ENCODE assay signal across 13 cellular contexts in the genomic region with DNA sequence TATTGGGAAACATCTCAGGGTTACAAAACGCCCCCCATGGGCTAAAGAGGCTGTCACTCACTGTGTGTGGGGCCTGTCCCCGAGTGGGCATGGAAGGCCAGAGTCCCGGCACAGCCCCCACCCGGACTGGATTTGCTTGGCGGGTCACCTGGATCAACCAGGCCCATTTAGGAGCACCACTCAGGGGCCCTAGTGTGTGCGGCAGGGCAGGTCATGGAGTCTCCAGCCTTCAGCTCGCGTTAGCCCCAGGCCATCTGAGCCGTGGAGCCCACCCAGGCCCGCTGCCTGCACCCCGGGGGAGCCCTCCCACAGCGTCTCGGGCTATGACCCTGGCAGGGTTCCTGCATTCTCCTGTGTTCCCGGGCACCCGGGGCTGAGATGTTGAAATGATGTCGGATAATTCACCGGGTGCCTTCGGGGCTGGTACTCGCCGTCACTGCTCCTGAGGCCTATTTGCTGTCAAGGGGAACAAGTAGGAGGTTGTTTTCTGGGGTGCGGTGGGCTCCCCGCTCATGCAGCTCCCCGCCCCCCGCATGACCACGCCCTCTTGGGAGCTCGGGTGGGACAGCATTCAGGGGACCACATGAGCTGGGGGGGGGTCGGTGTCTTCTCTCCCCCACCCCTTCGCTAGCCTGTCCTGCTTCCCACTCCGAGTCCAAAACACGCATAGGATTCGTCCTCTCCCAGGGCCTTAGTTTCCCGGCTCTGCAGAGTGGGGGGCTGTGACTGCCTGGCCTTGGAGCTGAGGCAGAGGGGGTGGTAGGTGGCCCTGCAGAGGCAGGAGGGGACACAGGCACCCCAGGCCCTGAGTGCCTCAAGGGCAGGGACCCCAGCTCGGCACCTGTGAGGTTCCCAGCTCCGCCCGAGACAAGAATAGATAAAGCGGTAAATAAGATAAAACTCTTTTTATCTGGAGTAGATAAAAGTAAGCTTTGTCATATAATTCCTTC.
DNase-seq lines count a peak whose midpoint lies in the region; ATAC-seq and TF ChIP-seq lines count a peak whose summit lies in the region.
"Had no signal": no experiment of that assay in that cellular context is flagged by ENCODE, and none has a peak within 500 bp of the region (broad histone marks: within the 10 kb centered on the region; RNA-seq: fewer than 3 reads in every experiment).

No MANE protein-coding gene starts in this region.

- H3K27me3 Mint-ChIP-seq in activated T-cell treated with anti-CD3 and anti-CD28 coated beads, Interleukin-2, amount 50 U/mL, for 24 hours = no peaks in the 10 kb centered on the region
- peaks cover 36% of the 10 kb centered on the region for H3K27me3 Mint-ChIP-seq in mesothelial cell of epicardium (ENCODE audit: low read depth)

- H3K4me1 ChIP-seq in ascending aorta (no peaks in the 10 kb centered on the region), upper lobe of left lung (peaks cover 0 to 10% (median 6%) of the 10 kb centered on the region in 4 donors)

- no peak overlapping the region for H3K4me3 ChIP-seq in ascending aorta
- H3K4me3 ChIP-seq in upper lobe of left lung = no peak overlapping the region
- H3K4me3 ChIP-seq: cardiac muscle cell, esophagus squamous epithelium, thoracic aorta had no signal

- H3K9me3 Mint-ChIP-seq in activated T-cell treated with anti-CD3 and anti-CD28 coated beads, Interleukin-2, amount 50 U/mL, for 24 hours = no peaks in the 10 kb centered on the region
- no peaks in the 10 kb centered on the region for H3K9me3 Mint-ChIP-seq in mesothelial cell of epicardium

- H3K4me3 Mint-ChIP-seq in activated T-cell treated with anti-CD3 and anti-CD28 coated beads, Interleukin-2, amount 50 U/mL, for 24 hours = no peak overlapping the region
- H3K4me3 Mint-ChIP-seq in mesothelial cell of epicardium = no peak overlapping the region

- H3K36me3 Mint-ChIP-seq in activated T-cell treated with anti-CD3 and anti-CD28 coated beads, Interleukin-2, amount 50 U/mL, for 24 hours (ENCODE audit: low read depth) = no peaks in the 10 kb centered on the region
- H3K36me3 Mint-ChIP-seq in mesothelial cell of epicardium = no peaks in the 10 kb centered on the region

- DNase-seq in activated T-cell treated with anti-CD3 and anti-CD28 coated beads, Interleukin-2, amount 50 U/mL, for 24 hours = peak; percentile 12
- DNase-seq in activated T-cell treated with anti-CD3 and anti-CD28 coated beads for 4 hours = no peak
- DNase-seq in ascending aorta (ENCODE audit: low spot score in 2 of 2) = peak; percentile 3 to 58
- peak; percentile 10 to 28 for DNase-seq in mesothelial cell of epicardium (ENCODE audit: low spot score in 2 of 2, unreplicated experiment in 2 of 2)
- DNase-seq in upper lobe of left lung = peak; percentile 12 to 68
- DNase-seq: esophagus squamous epithelium, NCI-H1417 had no signal

- no peak for TF ChIP-seq POLR2A in upper lobe of left lung (IDR thresholded peaks at IDR 0.05)

- 91 to 95% methylated on average over 16 to 36 of the region's 36 CpGs for WGBS in upper lobe of left lung, 2 donors

- H3K36me3 ChIP-seq in ascending aorta (no peaks in the 10 kb centered on the region), upper lobe of left lung (no peaks in the 10 kb centered on the region)
- H3K36me3 ChIP-seq: cardiac muscle cell, esophagus squamous epithelium, thoracic aorta had no signal

- no peak for ATAC-seq in upper lobe of left lung (ENCODE audit: low FRiP score in 2 of 2)
- no peak for ATAC-seq in GM19397 (IDR thresholded peaks at IDR 0.05; ENCODE audit: unreplicated experiment)
- no peak for ATAC-seq in HG03108 (IDR thresholded peaks at IDR 0.05; ENCODE audit: unreplicated experiment)
- no peak for ATAC-seq in HG03378 (IDR thresholded peaks at IDR 0.05; ENCODE audit: unreplicated experiment)

- H3K9me3 ChIP-seq in ascending aorta = no peaks in the 10 kb centered on the region
- H3K9me3 ChIP-seq in upper lobe of left lung = no peaks in the 10 kb centered on the region
- H3K9me3 ChIP-seq: esophagus squamous epithelium, thoracic aorta had no signal

- H3K4me1 Mint-ChIP-seq in activated T-cell treated with anti-CD3 and anti-CD28 coated beads, Interleukin-2, amount 50 U/mL, for 24 hours (ENCODE audit: low read depth) = peaks cover 22% of the 10 kb centered on the region
- H3K4me1 Mint-ChIP-seq in mesothelial cell of epicardium = peaks cover 3% of the 10 kb centered on the region

- intact Hi-C loops in ascending aorta (cut with DNase I) = no loop called here

- no peak for TF ChIP-seq EP300 in upper lobe of left lung (IDR thresholded peaks at IDR 0.05)

- TF ChIP-seq CTCF in ascending aorta (IDR thresholded peaks at IDR 0.05) = no peak
- no peak for TF ChIP-seq CTCF in mesothelial cell of epicardium (IDR thresholded peaks at IDR 0.05; ENCODE audit: unreplicated experiment)
- TF ChIP-seq CTCF in upper lobe of left lung (IDR thresholded peaks at IDR 0.05) = no peak

- H3K27me3 ChIP-seq in ascending aorta = no peaks in the 10 kb centered on the region
- no peaks in the 10 kb centered on the region for H3K27me3 ChIP-seq in upper lobe of left lung

- no peak overlapping the region for H3K27ac Mint-ChIP-seq in activated T-cell treated with anti-CD3 and anti-CD28 coated beads, Interleukin-2, amount 50 U/mL, for 24 hours
- H3K27ac Mint-ChIP-seq in mesothelial cell of epicardium = no peak overlapping the region

- H3K27ac ChIP-seq in ascending aorta (no peak overlapping the region), upper lobe of left lung (no peak overlapping the region)
- H3K27ac ChIP-seq: cardiac muscle cell, esophagus squamous epithelium, RWPE1, thoracic aorta had no signal
